Comparison of ENCODE assay signal across 1 cellular context in genomic region chr10:46560952-46561351, GRCh38.
TF ChIP-seq lines count a peak whose summit lies in the region.

No MANE protein-coding gene starts in this region.

TF ChIP-seq in GM23338, 12 proteins besides CTCF, POLR2A, EP300 and RAD21 (continued from another document):
- TF ChIP-seq ZNF462 (CRISPR knock-in tag; IDR thresholded peaks at IDR 0.05), result no peak
